27 cellular contexts compared by ENCODE assay signal in the genomic region with DNA sequence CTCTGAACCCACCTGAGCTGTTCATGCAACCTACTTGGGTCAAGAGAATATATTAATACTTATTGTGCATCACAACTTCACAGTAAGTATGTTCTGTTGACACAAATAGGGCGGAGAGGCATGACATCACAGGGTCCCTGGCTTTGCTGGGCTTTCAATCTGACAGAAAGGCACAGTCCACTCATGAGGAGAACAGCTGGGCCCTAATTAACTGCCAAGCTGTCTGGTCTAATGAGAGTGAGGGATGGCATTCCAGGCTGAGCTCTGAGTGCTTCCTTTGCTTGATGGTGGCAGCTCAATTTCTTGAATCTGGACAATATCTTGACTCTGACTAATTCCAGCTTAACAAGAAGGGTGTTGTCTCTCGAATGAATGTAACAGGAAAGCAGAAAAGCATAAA. TPM values are rescaled to one million over a fixed set of nuclear protein-coding genes. Genes with fewer than 3 reads are reported as not detected.
A peak's percentile ranks its signal among the peaks of the same experiment; 100 is the strongest.
DNase-seq lines count a peak whose midpoint lies in the region; ATAC-seq and TF ChIP-seq lines count a peak whose summit lies in the region.
"Had no signal": no experiment of that assay in that cellular context is flagged by ENCODE, and none has a peak within 500 bp of the region (broad histone marks: within the 10 kb centered on the region; RNA-seq: fewer than 3 reads in every experiment).

No MANE protein-coding gene starts in this region.

- H3K27ac ChIP-seq in neural progenitor cell: no peak overlapping the region
- H3K27ac ChIP-seq: epithelial cell of prostate had no signal

- no peak for ATAC-seq in omental fat pad (ENCODE audit: low FRiP score)
- ATAC-seq in activated T-cell treated with anti-CD3 and anti-CD28 coated beads, Interleukin-2, amount 50 U/mL, for 72 hours (replicated peaks in 1 of 2): no peak
- ATAC-seq: left ventricle myocardium superior; SK-N-SH treated with all-trans-retinoic acid at 6 μM for 48 hours; stimulated activated memory B cell treated with anti-CD40 and anti-IgM and Interleukin-4, amounts not matched to agents 10 μg/mL and 1 μg/mL and 100 μg/mL, for 72 hours; T-helper 17 cell had no signal

- H3K4me3 ChIP-seq in neural progenitor cell: no peak overlapping the region
- H3K4me3 ChIP-seq: HAP-1 had no signal

- intact Hi-C loops in activated T-helper 2 cell treated with anti-CD3 and anti-CD28 coated beads, Interferon-gamma antibody, Interleukin-2, Interleukin-4, amounts not matched to agents 10 μg/mL and 5 μg/mL and 100 μg/mL, durations not matched to agents 14 hours and 24 hours and 36 hours (cut with micrococcal nuclease): loop anchor here (10.0 kb wide), 1 partner anchor 1388 kb away; the partner anchor contains the start of gene ZC3H14

- H2AFZ ChIP-seq in neural progenitor cell (replicated peaks): no peak overlapping the region

- TF ChIP-seq CTCF in neural progenitor cell (IDR thresholded peaks at IDR 0.05): no peak
- no peak for TF ChIP-seq CTCF in omental fat pad (IDR thresholded peaks at IDR 0.05)

- peaks cover 8% of the 10 kb centered on the region for H3F3A ChIP-seq in neural progenitor cell (ENCODE audit: low read depth)

- H3K9ac ChIP-seq in neural progenitor cell: no peak overlapping the region

- peaks cover 31% of the 10 kb centered on the region for H3K4me1 Mint-ChIP-seq in activated T-helper 2 cell treated with anti-CD3 and anti-CD28 coated beads, Interferon-gamma antibody, Interleukin-2, Interleukin-4, amounts not matched to agents 10 μg/mL and 5 μg/mL and 100 μg/mL, durations not matched to agents 14 hours and 24 hours and 36 hours (ENCODE audit: low read depth)
- peaks cover 28% of the 10 kb centered on the region for H3K4me1 Mint-ChIP-seq in neural progenitor cell
- H3K4me1 Mint-ChIP-seq in activated T-cell treated with anti-CD3 and anti-CD28 coated beads, Interleukin-2, amount 50 U/mL, for 72 hours (ENCODE audit: low read depth): peaks cover 24% of the 10 kb centered on the region

- H3K36me3 ChIP-seq in neural progenitor cell: no peaks in the 10 kb centered on the region

- H3K4me1 ChIP-seq in neural progenitor cell: peaks cover 13% of the 10 kb centered on the region

- peaks cover 19% of the 10 kb centered on the region for H3K36me3 Mint-ChIP-seq in activated T-helper 2 cell treated with anti-CD3 and anti-CD28 coated beads, Interferon-gamma antibody, Interleukin-2, Interleukin-4, amounts not matched to agents 10 μg/mL and 5 μg/mL and 100 μg/mL, durations not matched to agents 14 hours and 24 hours and 36 hours (ENCODE audit: low read depth)
- peaks cover 6% of the 10 kb centered on the region for H3K36me3 Mint-ChIP-seq in neural progenitor cell
- H3K36me3 Mint-ChIP-seq in activated T-cell treated with anti-CD3 and anti-CD28 coated beads, Interleukin-2, amount 50 U/mL, for 72 hours (ENCODE audit: insufficient read depth in 2 of 2): peaks cover 14% of the 10 kb centered on the region in 2 donors

- DNase-seq in NCI-H1694 (lab: John Stamatoyannopoulos, UW): peak; percentile 13
- no peak for DNase-seq in NCI-H1694 treated with DMSO at 0.1 percent for 48 hours (lab: John Stamatoyannopoulos, UW)
- peak; percentile 4 for DNase-seq in NCI-H446 treated with DMSO at 0.1 percent for 48 hours (lab: John Stamatoyannopoulos, UW)
- no peak for DNase-seq in activated T-helper 2 cell treated with anti-CD3 and anti-CD28 coated beads, Interferon-gamma antibody, Interleukin-2, Interleukin-4, amounts not matched to agents 10 μg/mL and 5 μg/mL and 100 μg/mL, durations not matched to agents 14 hours and 24 hours and 36 hours (ENCODE audit: low spot score)
- DNase-seq in neural progenitor cell (ENCODE audit: low spot score): no peak
- no peak for DNase-seq in DMS79 treated with DMSO at 0.1 percent for 48 hours (lab: John Stamatoyannopoulos, UW)
- no peak for DNase-seq in omental fat pad (ENCODE audit: low spot score)
- no peak for DNase-seq in activated T-cell treated with anti-CD3 and anti-CD28 coated beads, Interleukin-2, amount 50 U/mL, for 72 hours
- DNase-seq: activated CD4-positive, alpha-beta memory T cell treated with anti-CD3 and anti-CD28 coated beads, Interleukin-2, amount 10 ng/mL, durations not matched to agents 7 days and 5 days; activated CD4-positive, alpha-beta T cell treated with anti-CD3 and anti-CD28 coated beads for 1 hour; activated CD8-positive, alpha-beta memory T cell treated with anti-CD3 and anti-CD28 coated beads, Interleukin-2, amount 50 U/mL, for 4 hours; activated naive CD8-positive, alpha-beta T cell treated with anti-CD3 and anti-CD28 coated beads, Interleukin-2, amount 10 ng/mL, durations not matched to agents 7 days and 5 days; aorta; C1 segment of cervical spinal cord; COR-L47; DND-41; GF-D8; left ventricle myocardium superior; NCI-H1417; NCI-H2081; OCI-M1; T-helper 17 cell; trophoblast cell had no signal

- H4K20me1 ChIP-seq in neural progenitor cell (ENCODE audit: low read depth): peaks cover 10% of the 10 kb centered on the region

- H3K4me2 ChIP-seq in neural progenitor cell: no peak overlapping the region

- H3K27ac Mint-ChIP-seq in activated T-helper 2 cell treated with anti-CD3 and anti-CD28 coated beads, Interferon-gamma antibody, Interleukin-2, Interleukin-4, amounts not matched to agents 10 μg/mL and 5 μg/mL and 100 μg/mL, durations not matched to agents 14 hours and 24 hours and 36 hours: no peak overlapping the region
- H3K27ac Mint-ChIP-seq in neural progenitor cell: no peak overlapping the region
- H3K27ac Mint-ChIP-seq in activated T-cell treated with anti-CD3 and anti-CD28 coated beads, Interleukin-2, amount 50 U/mL, for 72 hours: no peak overlapping the region
- H3K27ac Mint-ChIP-seq: activated CD4-positive, alpha-beta memory T cell treated with anti-CD3 and anti-CD28 coated beads, Interleukin-2, amount 10 ng/mL, durations not matched to agents 7 days and 5 days; activated naive CD8-positive, alpha-beta T cell treated with anti-CD3 and anti-CD28 coated beads, Interleukin-2, amount 10 ng/mL, durations not matched to agents 7 days and 5 days; stimulated activated memory B cell treated with anti-CD40 and anti-IgM and Interleukin-4, amounts not matched to agents 10 μg/mL and 1 μg/mL and 100 μg/mL, for 72 hours; T-helper 17 cell had no signal

- H3K27me3 Mint-ChIP-seq in activated T-helper 2 cell treated with anti-CD3 and anti-CD28 coated beads, Interferon-gamma antibody, Interleukin-2, Interleukin-4, amounts not matched to agents 10 μg/mL and 5 μg/mL and 100 μg/mL, durations not matched to agents 14 hours and 24 hours and 36 hours (ENCODE audit: low read depth): no peaks in the 10 kb centered on the region
- no peaks in the 10 kb centered on the region for H3K27me3 Mint-ChIP-seq in neural progenitor cell (ENCODE audit: insufficient read depth, low read depth)
- H3K27me3 Mint-ChIP-seq in activated T-cell treated with anti-CD3 and anti-CD28 coated beads, Interleukin-2, amount 50 U/mL, for 72 hours (ENCODE audit: low read depth): no peaks in the 10 kb centered on the region
- H3K27me3 Mint-ChIP-seq: activated CD4-positive, alpha-beta memory T cell treated with anti-CD3 and anti-CD28 coated beads, Interleukin-2, amount 10 ng/mL, durations not matched to agents 7 days and 5 days; activated naive CD8-positive, alpha-beta T cell treated with anti-CD3 and anti-CD28 coated beads, Interleukin-2, amount 10 ng/mL, durations not matched to agents 7 days and 5 days; stimulated activated memory B cell treated with anti-CD40 and anti-IgM and Interleukin-4, amounts not matched to agents 10 μg/mL and 1 μg/mL and 100 μg/mL, for 72 hours; T-helper 17 cell had no signal

- no peaks in the 10 kb centered on the region for H3K9me3 Mint-ChIP-seq in activated T-helper 2 cell treated with anti-CD3 and anti-CD28 coated beads, Interferon-gamma antibody, Interleukin-2, Interleukin-4, amounts not matched to agents 10 μg/mL and 5 μg/mL and 100 μg/mL, durations not matched to agents 14 hours and 24 hours and 36 hours
- no peaks in the 10 kb centered on the region for H3K9me3 Mint-ChIP-seq in neural progenitor cell
- H3K9me3 Mint-ChIP-seq in activated T-cell treated with anti-CD3 and anti-CD28 coated beads, Interleukin-2, amount 50 U/mL, for 72 hours: no peaks in the 10 kb centered on the region
- H3K9me3 Mint-ChIP-seq: activated CD4-positive, alpha-beta memory T cell treated with anti-CD3 and anti-CD28 coated beads, Interleukin-2, amount 10 ng/mL, durations not matched to agents 7 days and 5 days; activated naive CD8-positive, alpha-beta T cell treated with anti-CD3 and anti-CD28 coated beads, Interleukin-2, amount 10 ng/mL, durations not matched to agents 7 days and 5 days had no signal

- no peaks in the 10 kb centered on the region for H3K9me3 ChIP-seq in neural progenitor cell (ENCODE audit: low read depth)
- H3K9me3 ChIP-seq: HAP-1 had no signal

- H3K4me3 Mint-ChIP-seq in activated T-helper 2 cell treated with anti-CD3 and anti-CD28 coated beads, Interferon-gamma antibody, Interleukin-2, Interleukin-4, amounts not matched to agents 10 μg/mL and 5 μg/mL and 100 μg/mL, durations not matched to agents 14 hours and 24 hours and 36 hours (ENCODE audit: low read depth): peak overlapping the region; percentile 27
- peak overlapping the region; percentile 41 for H3K4me3 Mint-ChIP-seq in neural progenitor cell
- no peak overlapping the region for H3K4me3 Mint-ChIP-seq in activated T-cell treated with anti-CD3 and anti-CD28 coated beads, Interleukin-2, amount 50 U/mL, for 72 hours
- H3K4me3 Mint-ChIP-seq: activated CD4-positive, alpha-beta memory T cell treated with anti-CD3 and anti-CD28 coated beads, Interleukin-2, amount 10 ng/mL, durations not matched to agents 7 days and 5 days; T-helper 17 cell had no signal

- no peaks in the 10 kb centered on the region for H3K27me3 ChIP-seq in neural progenitor cell

- H3K79me2 ChIP-seq in neural progenitor cell (ENCODE audit: low read depth): peaks cover 16% of the 10 kb centered on the region

RNA-seq across cellular contexts. Expression of gene EFCAB11, which starts 1.9 kb away (rescaled TPM):
- 7.1 and 9.0 TPM in 2 replicates for total RNA-seq in activated T-helper 2 cell treated with anti-CD3 and anti-CD28 coated beads, Interferon-gamma antibody, Interleukin-2, Interleukin-4, amounts not matched to agents 10 μg/mL and 5 μg/mL and 100 μg/mL, durations not matched to agents 14 hours and 24 hours and 36 hours
- total RNA-seq in neural progenitor cell (ENCODE audit: low replicate concordance) (20.0 and 27.6 TPM in 2 replicates), omental fat pad (1 to 10 TPM; 2.9 to 5.0 (median 4.1) TPM)
- total RNA-seq in activated T-cell treated with anti-CD3 and anti-CD28 coated beads, Interleukin-2, amount 50 U/mL, for 72 hours: 10 to 100 TPM; 12.8 to 13.7 TPM

RNA-seq across cellular contexts. Expression of gene TDP1, which starts 3.1 kb away (rescaled TPM):
- 95.6 and 97.5 TPM in 2 replicates for total RNA-seq in activated T-helper 2 cell treated with anti-CD3 and anti-CD28 coated beads, Interferon-gamma antibody, Interleukin-2, Interleukin-4, amounts not matched to agents 10 μg/mL and 5 μg/mL and 100 μg/mL, durations not matched to agents 14 hours and 24 hours and 36 hours
- total RNA-seq in neural progenitor cell (ENCODE audit: low replicate concordance) (59.2 and 63.4 TPM in 2 replicates), omental fat pad (10 to 100 TPM; 10.2 to 14.2 (median 12.9) TPM)
- total RNA-seq in activated T-cell treated with anti-CD3 and anti-CD28 coated beads, Interleukin-2, amount 50 U/mL, for 72 hours: 10 to 100 TPM; 98.4 to 99.1 TPM

Comparison
In these comparisons a context has a peak if more than half of its experiments do, and no peak if none do; other contexts are left out.
1. DNase-seq: peak in NCI-H1694 (single experiment) and NCI-H446 treated with DMSO at 0.1 percent for 48 hours (single experiment); none in NCI-H1694 treated with DMSO at 0.1 percent for 48 hours (single experiment), activated T-helper 2 cell treated with anti-CD3 and anti-CD28 coated beads, Interferon-gamma antibody, Interleukin-2, Interleukin-4, amounts not matched to agents 10 μg/mL and 5 μg/mL and 100 μg/mL, durations not matched to agents 14 hours and 24 hours and 36 hours (single experiment), neural progenitor cell (single experiment), DMS79 treated with DMSO at 0.1 percent for 48 hours (single experiment), omental fat pad (single experiment) and activated T-cell treated with anti-CD3 and anti-CD28 coated beads, Interleukin-2, amount 50 U/mL, for 72 hours (0 of 2).
2. H3K4me3 Mint-ChIP-seq: peak in activated T-helper 2 cell treated with anti-CD3 and anti-CD28 coated beads, Interferon-gamma antibody, Interleukin-2, Interleukin-4, amounts not matched to agents 10 μg/mL and 5 μg/mL and 100 μg/mL, durations not matched to agents 14 hours and 24 hours and 36 hours (single experiment) and neural progenitor cell (single experiment); none in activated T-cell treated with anti-CD3 and anti-CD28 coated beads, Interleukin-2, amount 50 U/mL, for 72 hours (0 of 2).